ENCODE assay signal across 2 cellular contexts in genomic region chr19:47434088-47434487, GRCh38.
TF ChIP-seq lines count a peak whose summit lies in the region.

No MANE protein-coding gene starts in this region.

TF ChIP-seq in HepG2, 621 proteins besides CTCF, POLR2A, EP300 and RAD21:
- TF ChIP-seq ZNF768 (CRISPR knock-in tag; IDR thresholded peaks at IDR 0.05) = peak; percentile 39; the same call in 1 of the 2 replicates
- no peak for TF ChIP-seq ZNF136 (CRISPR knock-in tag; IDR thresholded peaks at IDR 0.05; ENCODE audit: low read depth)

TF ChIP-seq in K562, 482 proteins besides CTCF, POLR2A, EP300 and RAD21:
- TF ChIP-seq POLR2AphosphoS5 (IDR thresholded peaks at IDR 0.05; ENCODE audit: control insufficient read depth, insufficient read depth, low read depth, low read length) (peak; percentile 48; the same call in 1 of the 2 replicates), AFF1 (IDR thresholded peaks at IDR 0.05; ENCODE audit: low read depth in 1 of 2, partially characterized antibody in 2 of 2) (no peak), ZFP36 (IDR thresholded peaks at IDR 0.05; ENCODE audit: low read depth, low read length, partially characterized antibody) (peak; percentile 16), SPI1 (IDR thresholded peaks at IDR 0.05; ENCODE audit: borderline replicate concordance, low read depth, low read length) (no peak), MCM2 (IDR thresholded peaks at IDR 0.05; ENCODE audit: low read depth) (no peak), KHSRP (IDR thresholded peaks at IDR 0.05) (no peak)
TF ChIP-seq in K562: peak in this region for 2.
